20 cellular contexts compared by ENCODE assay signal in genomic region chr11:131689049-131689925, GRCh38.
"Had no signal": no experiment of that assay in that cellular context is flagged by ENCODE, and none has a peak within 500 bp of the region (broad histone marks: within the 10 kb centered on the region; RNA-seq: fewer than 3 reads in every experiment).

No MANE protein-coding gene starts in this region.

- H3K27ac ChIP-seq: heart left ventricle, neural progenitor cell had no signal

- H3K9me3 Mint-ChIP-seq: endodermal cell; mesothelial cell of epicardium; natural killer cell treated with Interleukin-12 subunit alpha and Interleukin-12 subunit beta and Interleukin-15 and Interleukin-18, amount 100 ng/mL, for 72 hours; neural progenitor cell had no signal

- H3K9me3 ChIP-seq: heart left ventricle had no signal

- H3K9ac ChIP-seq: neural progenitor cell had no signal

- FAIRE-seq: colon, endothelial cell of umbilical vein, small intestine, urothelium cell line had no signal

- DNase-seq: cerebellar nuclear complex; dermis blood vessel endothelial cell; effector CD4-positive, alpha-beta T cell; foreskin melanocyte; heart left ventricle; hippocampal formation; kidney glomerular epithelial cell; mammary epithelial cell; occipital lobe; small intestine; stimulated activated CD4-positive, alpha-beta T cell treated with anti-CD3 and anti-CD28 coated beads, Interleukin-12 subunit alpha, Interleukin-12 subunit beta, amount 100 ng/mL, for 4 hours; stimulated activated naive CD4-positive, alpha-beta T cell treated with Interleukin-2 at 50 U/mL for 16 hours; trophoblast cell had no signal

- H3K4me3 Mint-ChIP-seq: endodermal cell; mesothelial cell of epicardium; natural killer cell treated with Interleukin-12 subunit alpha and Interleukin-12 subunit beta and Interleukin-15 and Interleukin-18, amount 100 ng/mL, for 72 hours had no signal

- H3K36me3 ChIP-seq: heart left ventricle, neural progenitor cell had no signal

- H3K36me3 Mint-ChIP-seq: mesothelial cell of epicardium; natural killer cell treated with Interleukin-12 subunit alpha and Interleukin-12 subunit beta and Interleukin-15 and Interleukin-18, amount 100 ng/mL, for 72 hours; neural progenitor cell had no signal

- H3K27ac Mint-ChIP-seq: endodermal cell; mesothelial cell of epicardium; natural killer cell treated with Interleukin-12 subunit alpha and Interleukin-12 subunit beta and Interleukin-15 and Interleukin-18, amount 100 ng/mL, for 72 hours had no signal
